ENCODE assay signal across 29 cellular contexts in genomic region chr2:228853151-228853550, GRCh38.
"Had no signal": no experiment of that assay in that cellular context is flagged by ENCODE, and none has a peak within 500 bp of the region (broad histone marks: within the 10 kb centered on the region; RNA-seq: fewer than 3 reads in every experiment).

No MANE protein-coding gene starts in this region.

- H3K4me1 ChIP-seq: adrenal gland, body of pancreas, colonic mucosa, heart left ventricle, parathyroid adenoma, psoas muscle, sigmoid colon, vagina had no signal

- DNase-seq: activated CD4-positive, alpha-beta T cell treated with anti-CD3 and anti-CD28 coated beads, Interleukin-2, amount 50 U/mL, for 1 hour; activated CD8-positive, alpha-beta memory T cell treated with anti-CD3 and anti-CD28 coated beads, Interleukin-2, amount 10 ng/mL, durations not matched to agents 7 days and 5 days; activated CD8-positive, alpha-beta T cell treated with anti-CD3 and anti-CD28 coated beads, Interleukin-2, amount 10 ng/mL, durations not matched to agents 7 days and 5 days; activated naive CD4-positive, alpha-beta T cell treated with Interleukin-2 at 50 U/mL for 16 hours; activated T-cell treated with anti-CD3 and anti-CD28 coated beads, Interleukin-2, amount 50 U/mL, for 48 hours; adrenal gland; aorta; body of pancreas; cerebellar nuclear complex; colonic mucosa; effector CD8-positive, alpha-beta T cell; erythroblast; heart left ventricle; hypothalamus; left cardiac atrium; left ventricle myocardium superior; midbrain; naive thymus-derived CD8-positive, alpha-beta T cell; occipital lobe; psoas muscle; sigmoid colon; small intestine; stimulated activated CD4-positive, alpha-beta T cell treated with anti-CD3 and anti-CD28 coated beads, Interleukin-4, amount 100 ng/mL, for 24 hours; T-helper 17 cell; T1000 had no signal

- H3K9ac ChIP-seq: parathyroid adenoma had no signal

- ATAC-seq: activated CD8-positive, alpha-beta memory T cell treated with anti-CD3 and anti-CD28 coated beads, Interleukin-2, amount 10 ng/mL, durations not matched to agents 7 days and 5 days; activated CD8-positive, alpha-beta T cell treated with anti-CD3 and anti-CD28 coated beads, Interleukin-2, amount 10 ng/mL, durations not matched to agents 7 days and 5 days; body of pancreas; heart left ventricle; left cardiac atrium; left ventricle myocardium superior; naive thymus-derived CD8-positive, alpha-beta T cell; psoas muscle; stimulated activated effector memory CD8-positive, alpha-beta T cell treated with anti-CD3 and anti-CD28 coated beads, Interleukin-12 subunit alpha, Interleukin-12 subunit beta, amount 100 ng/mL, for 72 hours; T-helper 17 cell had no signal

- H3K9me3 ChIP-seq: adrenal gland, body of pancreas, colonic mucosa, heart left ventricle, psoas muscle, sigmoid colon, thoracic aorta, vagina had no signal

- H3K4me3 ChIP-seq: adrenal gland, body of pancreas, colonic mucosa, heart left ventricle, psoas muscle, sigmoid colon, thoracic aorta, vagina had no signal

- H3K27me3 ChIP-seq: adrenal gland, body of pancreas, colonic mucosa, heart left ventricle, sigmoid colon, vagina had no signal

- H2AFZ ChIP-seq: parathyroid adenoma had no signal

- H3K27ac ChIP-seq: adrenal gland, body of pancreas, colonic mucosa, heart left ventricle, parathyroid adenoma, psoas muscle, sigmoid colon, thoracic aorta, vagina had no signal

- H3K79me2 ChIP-seq: parathyroid adenoma had no signal

- H3K36me3 ChIP-seq: adrenal gland, colonic mucosa, heart left ventricle, sigmoid colon, thoracic aorta, vagina had no signal
